ENCODE assay signal across 8 cellular contexts in genomic region chr14:101072945-101073597, GRCh38.
DNase-seq lines count a peak whose midpoint lies in the region; ATAC-seq and TF ChIP-seq lines count a peak whose summit lies in the region.

No MANE protein-coding gene starts in this region.

- H3K9me3 ChIP-seq in DND-41 (ENCODE audit: insufficient read depth, low read length, severe bottlenecking): no peaks in the 10 kb centered on the region
- no peaks in the 10 kb centered on the region for H3K9me3 ChIP-seq in mesenchymal stem cell (ENCODE audit: control insufficient read depth, low read length)
- no peaks in the 10 kb centered on the region for H3K9me3 ChIP-seq in CD8-positive, alpha-beta memory T cell (ENCODE audit: low read length)

- no peaks in the 10 kb centered on the region for H3K79me1 ChIP-seq in mesenchymal stem cell (replicated peaks; ENCODE audit: low read length, poor library complexity, severe bottlenecking)

- POLR2A ChIA-PET in CD8-positive, alpha-beta memory T cell (lab: Charles Lee): no interaction called here

- H4K91ac ChIP-seq in mesenchymal stem cell (ENCODE audit: low read length): no peak overlapping the region

- peak overlapping the region in 1 of 2 experiments; percentile 2 for H3K4ac ChIP-seq in mesenchymal stem cell (ENCODE audit: low read depth in 1 of 2, low read length in 2 of 2)

- no peak overlapping the region for H2BK120ac ChIP-seq in mesenchymal stem cell (ENCODE audit: low read depth, low read length)

- TF ChIP-seq CTCF in DND-41 (IDR thresholded peaks at IDR 0.05; ENCODE audit: borderline replicate concordance, extremely low read depth, low read length, poor library complexity, severe bottlenecking) (no peak), chondrocyte (IDR thresholded peaks at IDR 0.05) (peak; percentile 33)

- H3K4me2 ChIP-seq in DND-41 (ENCODE audit: insufficient read depth, low read length) (no peak overlapping the region), mesenchymal stem cell (ENCODE audit: low read length, poor library complexity, severe bottlenecking) (peak overlapping the region; percentile 59)

- H3K4me1 Mint-ChIP-seq in chondrocyte (ENCODE audit: low read depth): peaks cover 51% of the 10 kb centered on the region
- no peaks in the 10 kb centered on the region for H3K4me1 Mint-ChIP-seq in CD8-positive, alpha-beta memory T cell

- no peak overlapping the region for H3K4me3 Mint-ChIP-seq in chondrocyte (ENCODE audit: unreplicated experiment)
- no peak overlapping the region for H3K4me3 Mint-ChIP-seq in CD8-positive, alpha-beta memory T cell

- H3K36me3 ChIP-seq in DND-41 (ENCODE audit: insufficient read depth, low read length) (no peaks in the 10 kb centered on the region), mesenchymal stem cell (ENCODE audit: control insufficient read depth in 1 of 2, insufficient read depth in 2 of 2, low read depth in 1 of 2, low read length in 2 of 2) (peaks cover 0 to 41% of the 10 kb centered on the region in 2 experiments)
- no peaks in the 10 kb centered on the region for H3K36me3 ChIP-seq in CD8-positive, alpha-beta memory T cell (ENCODE audit: insufficient read depth, low read length)

- H3K14ac ChIP-seq in mesenchymal stem cell (ENCODE audit: low read length in 2 of 2): peak overlapping the region in 1 of 2 experiments; percentile 44

- H3K18ac ChIP-seq in mesenchymal stem cell (ENCODE audit: low read depth in 1 of 2, low read length in 2 of 2): peak overlapping the region in 1 of 2 experiments; percentile 72

- H3K4me3 ChIP-seq in DND-41 (ENCODE audit: low read depth in 1 of 2, low read length in 2 of 2) (no peak overlapping the region), mesenchymal stem cell (ENCODE audit: insufficient read depth in 1 of 2, low read depth in 1 of 2, low read length in 2 of 2) (peak overlapping the region in 1 of 2 experiments; percentile 32)
- no peak overlapping the region for H3K4me3 ChIP-seq in CD8-positive, alpha-beta memory T cell (ENCODE audit: low read length)

- no peaks in the 10 kb centered on the region for H3K9me3 Mint-ChIP-seq in chondrocyte (ENCODE audit: low read depth)
- no peaks in the 10 kb centered on the region for H3K9me3 Mint-ChIP-seq in CD8-positive, alpha-beta memory T cell

- no peak for ATAC-seq in DND-41 (ENCODE audit: insufficient read depth, low read depth)
- ATAC-seq in GM19035 (IDR thresholded peaks at IDR 0.05; ENCODE audit: unreplicated experiment): peak; percentile 74
- peak; percentile 83 for ATAC-seq in HG03196 (IDR thresholded peaks at IDR 0.05; ENCODE audit: unreplicated experiment)
- no peak for ATAC-seq in GM19023 (IDR thresholded peaks at IDR 0.05; ENCODE audit: unreplicated experiment)

- no peaks in the 10 kb centered on the region for H4K20me1 ChIP-seq in DND-41 (ENCODE audit: insufficient read depth, low read length)

- no peak overlapping the region for H3K27ac ChIP-seq in DND-41 (ENCODE audit: low read length)
- H3K27ac ChIP-seq in mesenchymal stem cell (ENCODE audit: low read length, poor library complexity, severe bottlenecking): peak overlapping the region; percentile 90
- H3K27ac ChIP-seq in CD8-positive, alpha-beta memory T cell (ENCODE audit: low read depth, low read length): no peak overlapping the region

- H2BK5ac ChIP-seq in mesenchymal stem cell (ENCODE audit: low read depth, low read length, poor library complexity, severe bottlenecking): peak overlapping the region; percentile 20

- no peak overlapping the region for H2AK5ac ChIP-seq in mesenchymal stem cell (ENCODE audit: low read length, severe bottlenecking)

- H3K36me3 Mint-ChIP-seq in chondrocyte (ENCODE audit: low read depth): no peaks in the 10 kb centered on the region
- H3K36me3 Mint-ChIP-seq in CD8-positive, alpha-beta memory T cell: no peaks in the 10 kb centered on the region

- no peak overlapping the region for H2BK12ac ChIP-seq in mesenchymal stem cell (ENCODE audit: low read length in 2 of 2)

- H2BK15ac ChIP-seq in mesenchymal stem cell (ENCODE audit: low read depth, poor library complexity, severe bottlenecking): no peak overlapping the region

- H3K9ac ChIP-seq in DND-41 (ENCODE audit: low read depth, low read length): no peak overlapping the region
- H3K9ac ChIP-seq in mesenchymal stem cell (ENCODE audit: low read length): no peak overlapping the region

- H2AFZ ChIP-seq in DND-41 (ENCODE audit: low read depth, low read length): no peak overlapping the region
- H2AFZ ChIP-seq in mesenchymal stem cell (ENCODE audit: low read depth, low read length): peak overlapping the region; percentile 16

- H3K27me3 ChIP-seq in DND-41 (ENCODE audit: insufficient read depth, low read length, poor library complexity) (peaks cover 4% of the 10 kb centered on the region), mesenchymal stem cell (ENCODE audit: control insufficient read depth in 1 of 2, insufficient read depth in 1 of 2, low read length in 2 of 2) (peaks cover 0 to 25% of the 10 kb centered on the region in 2 experiments)
- H3K27me3 ChIP-seq in CD8-positive, alpha-beta memory T cell (ENCODE audit: insufficient read depth, low read length, poor library complexity, severe bottlenecking): no peaks in the 10 kb centered on the region

- H3K27ac Mint-ChIP-seq in chondrocyte (ENCODE audit: unreplicated experiment): peak overlapping the region; percentile 83
- no peak overlapping the region for H3K27ac Mint-ChIP-seq in CD8-positive, alpha-beta memory T cell

- 22% methylated on average over 22 of the region's 28 CpGs for WGBS in mesenchymal stem cell

- H3K23ac ChIP-seq in mesenchymal stem cell (ENCODE audit: low read length in 2 of 2): no peak overlapping the region

- DNase-seq in DND-41 (peak; percentile 8), NCI-H774 (lab: John Stamatoyannopoulos, UW) (peak; percentile 35), chondrocyte (ENCODE audit: low spot score) (peak; percentile 96), mesenchymal stem cell (peak; percentile 95)
- DNase-seq in CD8-positive, alpha-beta memory T cell: no peak

- CTCF ChIA-PET in CD8-positive, alpha-beta memory T cell (lab: Charles Lee): no interaction called here

- no peaks in the 10 kb centered on the region; the same call in 1 of the 2 replicates for H3K4me1 ChIP-seq in DND-41 (ENCODE audit: insufficient read depth, low read length)
- peaks cover 65% of the 10 kb centered on the region for H3K4me1 ChIP-seq in mesenchymal stem cell (ENCODE audit: control insufficient read depth, insufficient read depth, low read depth, low read length)
- no peaks in the 10 kb centered on the region for H3K4me1 ChIP-seq in CD8-positive, alpha-beta memory T cell (ENCODE audit: insufficient read depth, low read length)

- no peaks in the 10 kb centered on the region for H3K79me2 ChIP-seq in DND-41 (ENCODE audit: insufficient read depth, low read length)

- H3K27me3 Mint-ChIP-seq in chondrocyte (ENCODE audit: low read depth): no peaks in the 10 kb centered on the region
- peaks cover 12 to 47% of the 10 kb centered on the region in 2 donors for H3K27me3 Mint-ChIP-seq in CD8-positive, alpha-beta memory T cell

- no peak overlapping the region for H4K8ac ChIP-seq in mesenchymal stem cell (ENCODE audit: low read length)

Comparison
In these comparisons a context has a peak if more than half of its experiments do, and no peak if none do; other contexts are left out.
1. ATAC-seq: peak in GM19035 (single experiment) and HG03196 (single experiment); none in DND-41 (single experiment) and GM19023 (single experiment).
2. DNase-seq: peak in DND-41 (single experiment), NCI-H774 (single experiment), chondrocyte (single experiment) and mesenchymal stem cell (single experiment); none in CD8-positive, alpha-beta memory T cell (0 of 5).